19 cellular contexts compared by ENCODE assay signal in the genomic region with DNA sequence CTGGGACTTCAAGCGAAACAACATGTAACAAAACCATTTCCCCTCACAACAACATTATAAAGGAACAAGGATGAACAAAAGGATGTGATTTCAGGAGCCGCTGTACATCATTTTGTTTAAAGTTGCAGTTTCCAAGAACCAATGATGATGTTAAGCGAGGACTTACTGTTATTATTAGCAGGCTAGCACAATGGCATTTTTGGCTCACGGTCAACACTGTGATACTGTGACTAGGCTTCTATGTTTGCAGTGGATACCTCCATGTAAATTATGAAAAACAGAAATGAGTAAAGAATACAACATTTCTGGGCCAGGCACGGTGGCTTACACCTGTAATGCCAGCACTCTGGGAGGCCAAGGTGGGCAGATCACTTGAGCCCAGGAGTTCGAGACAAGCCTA.
"Had no signal": no experiment of that assay in that cellular context is flagged by ENCODE, and none has a peak within 500 bp of the region (broad histone marks: within the 10 kb centered on the region; RNA-seq: fewer than 3 reads in every experiment).

No MANE protein-coding gene starts in this region.

- DNase-seq: cerebellar nuclear complex; erythroblast; foreskin keratinocyte; hippocampal formation; left colon; nucleus accumbens; ovary; right lobe of liver; stimulated activated CD4-positive, alpha-beta T cell treated with anti-CD3 and anti-CD28 coated beads, Interleukin-2, amount 100 ng/mL, for 24 hours; stimulated activated naive CD4-positive, alpha-beta T cell; stomach; substantia nigra; transverse colon had no signal

- H3K27ac ChIP-seq: foreskin keratinocyte, neural progenitor cell, ovary, right lobe of liver, skin epidermis, stomach, thoracic aorta, transverse colon had no signal

- FAIRE-seq: colon, endothelial cell of umbilical vein had no signal

- H3K4me3 ChIP-seq: neural progenitor cell, ovary, right lobe of liver, skin epidermis, stomach, thoracic aorta, transverse colon had no signal

- H3K9me3 ChIP-seq: ovary, right lobe of liver, stomach, thoracic aorta, transverse colon had no signal

- H3K27me3 ChIP-seq: foreskin keratinocyte, neural progenitor cell, ovary, right lobe of liver, stomach, transverse colon had no signal

- H3K36me3 ChIP-seq: neural progenitor cell, ovary, right lobe of liver, stomach, thoracic aorta, transverse colon had no signal

- H3K9ac ChIP-seq: neural progenitor cell had no signal

- ATAC-seq: foreskin keratinocyte; left colon; natural killer cell treated with Interleukin-12 subunit alpha and Interleukin-12 subunit beta and Interleukin-15 and Interleukin-18, amount 100 ng/mL, for 72 hours; right lobe of liver had no signal

- H3K4me1 ChIP-seq: foreskin keratinocyte, right lobe of liver had no signal
